In genomic region chr13:78239681-78240080, GRCh38 we compare ENCODE assay signal across 1 cellular context.
TF ChIP-seq lines count a peak whose summit lies in the region.

No MANE protein-coding gene starts in this region.

TF ChIP-seq in WTC11, 78 proteins besides CTCF, POLR2A, EP300 and RAD21 (continued from another document):
- TF ChIP-seq ZNF532 (CRISPR knock-in tag; IDR thresholded peaks at IDR 0.05; ENCODE audit: borderline replicate concordance) (no peak), ZBTB21 (CRISPR knock-in tag; IDR thresholded peaks at IDR 0.05; ENCODE audit: borderline replicate concordance) (no peak), GTF2I (CRISPR knock-in tag; conservative IDR thresholded peaks at IDR 0.05) (no peak), ZNF232 (CRISPR knock-in tag; IDR thresholded peaks at IDR 0.05) (no peak), NFATC4 (CRISPR knock-in tag; IDR thresholded peaks at IDR 0.05) (no peak), SP1 (CRISPR knock-in tag; conservative IDR thresholded peaks at IDR 0.05) (no peak), CDX4 (CRISPR knock-in tag; IDR thresholded peaks at IDR 0.05; ENCODE audit: borderline replicate concordance) (no peak), E2F1 (CRISPR knock-in tag; IDR thresholded peaks at IDR 0.05) (no peak), NR1H2 (CRISPR knock-in tag; IDR thresholded peaks at IDR 0.05) (no peak)
TF ChIP-seq in WTC11: peak in this region for 0.
